In genomic region chr10:99425204-99425603, GRCh38 we compare ENCODE assay signal across 19 cellular contexts. TPM values are rescaled to one million over a fixed set of nuclear protein-coding genes. Genes with fewer than 3 reads are reported as not detected.
DNase-seq lines count a peak whose midpoint lies in the region; ATAC-seq and TF ChIP-seq lines count a peak whose summit lies in the region.
"Had no signal": no experiment of that assay in that cellular context is flagged by ENCODE, and none has a peak within 500 bp of the region (broad histone marks: within the 10 kb centered on the region; RNA-seq: fewer than 3 reads in every experiment).

No MANE protein-coding gene starts in this region.

- no peak for TF ChIP-seq CTCF in neural crest cell (conservative IDR thresholded peaks at IDR 0.05)

- no peaks in the 10 kb centered on the region for H3K27me3 Mint-ChIP-seq in activated T-helper 17 cell treated with anti-CD3 and anti-CD28 coated beads, Interleukin-2, amount 50 U/mL, for 72 hours
- no peaks in the 10 kb centered on the region for H3K27me3 Mint-ChIP-seq in neural crest cell (ENCODE audit: low read depth)
- no peaks in the 10 kb centered on the region for H3K27me3 Mint-ChIP-seq in activated T-cell treated with anti-CD3 and anti-CD28 coated beads, Interleukin-2, amount 50 U/mL, for 4 hours (ENCODE audit: low read depth)

- no peak overlapping the region for H3K4me3 Mint-ChIP-seq in activated T-helper 17 cell treated with anti-CD3 and anti-CD28 coated beads, Interleukin-2, amount 50 U/mL, for 72 hours
- H3K4me3 Mint-ChIP-seq in neural crest cell = peak overlapping the region; percentile 2
- H3K4me3 Mint-ChIP-seq in activated T-cell treated with anti-CD3 and anti-CD28 coated beads, Interleukin-2, amount 50 U/mL, for 4 hours = no peak overlapping the region
- H3K4me3 Mint-ChIP-seq: HFFc6 had no signal

- H3K9me3 Mint-ChIP-seq in activated T-helper 17 cell treated with anti-CD3 and anti-CD28 coated beads, Interleukin-2, amount 50 U/mL, for 72 hours = no peaks in the 10 kb centered on the region
- H3K9me3 Mint-ChIP-seq in neural crest cell = no peaks in the 10 kb centered on the region
- H3K9me3 Mint-ChIP-seq in activated T-cell treated with anti-CD3 and anti-CD28 coated beads, Interleukin-2, amount 50 U/mL, for 4 hours = no peaks in the 10 kb centered on the region
- H3K9me3 Mint-ChIP-seq: HFFc6 had no signal

- peak overlapping the region; percentile 4 for H3K27ac Mint-ChIP-seq in activated T-helper 17 cell treated with anti-CD3 and anti-CD28 coated beads, Interleukin-2, amount 50 U/mL, for 72 hours
- H3K27ac Mint-ChIP-seq in neural crest cell (ENCODE audit: unreplicated experiment) = no peak overlapping the region
- H3K27ac Mint-ChIP-seq: HFFc6 had no signal

- DNase-seq in LHCN-M2 (ENCODE audit: low read depth) (peak; percentile 28), neural crest cell (ENCODE audit: low read depth, low spot score) (no peak)
- no peak for DNase-seq in activated T-cell treated with anti-CD3 and anti-CD28 coated beads, Interleukin-2, amount 50 U/mL, for 4 hours
- DNase-seq: C1 segment of cervical spinal cord, DMS153, GOT3, HFFc6, Kasumi-1, NCI-H1694, NCI-H2029 treated with DMSO at 0.1 percent for 48 hours, NCI-H526 treated with DMSO at 0.1 percent for 48 hours, PC-9 had no signal

- no peak for ATAC-seq in activated T-helper 17 cell treated with anti-CD3 and anti-CD28 coated beads, Interleukin-2, amount 50 U/mL, for 72 hours (replicated peaks)
- no peak for ATAC-seq in GM21576 (IDR thresholded peaks at IDR 0.05; ENCODE audit: unreplicated experiment)
- ATAC-seq in activated T-cell treated with anti-CD3 and anti-CD28 coated beads, Interleukin-2, amount 50 U/mL, for 4 hours = no peak
- ATAC-seq in GM18873 (IDR thresholded peaks at IDR 0.05; ENCODE audit: low FRiP score, unreplicated experiment) = no peak
- ATAC-seq: K562, Right ventricle myocardium inferior had no signal

- peaks cover 18% of the 10 kb centered on the region for H3K4me1 Mint-ChIP-seq in activated T-helper 17 cell treated with anti-CD3 and anti-CD28 coated beads, Interleukin-2, amount 50 U/mL, for 72 hours
- H3K4me1 Mint-ChIP-seq in neural crest cell = peaks cover 9% of the 10 kb centered on the region
- H3K4me1 Mint-ChIP-seq in activated T-cell treated with anti-CD3 and anti-CD28 coated beads, Interleukin-2, amount 50 U/mL, for 4 hours (ENCODE audit: low read depth) = peaks cover 24% of the 10 kb centered on the region

- peaks cover 32% of the 10 kb centered on the region for H3K36me3 Mint-ChIP-seq in activated T-helper 17 cell treated with anti-CD3 and anti-CD28 coated beads, Interleukin-2, amount 50 U/mL, for 72 hours (ENCODE audit: low read depth)
- peaks cover 2% of the 10 kb centered on the region for H3K36me3 Mint-ChIP-seq in neural crest cell (ENCODE audit: low read depth)
- peaks cover 34% of the 10 kb centered on the region for H3K36me3 Mint-ChIP-seq in activated T-cell treated with anti-CD3 and anti-CD28 coated beads, Interleukin-2, amount 50 U/mL, for 4 hours (ENCODE audit: insufficient read depth)

- peak overlapping the region; percentile 19 for H3K27ac ChIP-seq in temporal lobe (ENCODE audit: low read depth, low read length)
- H3K27ac ChIP-seq: PC-9, SJCRH30 had no signal

RNA-seq across cellular contexts. Expression of gene GOT1, which starts 5.2 kb away (rescaled TPM):
- total RNA-seq in LHCN-M2 (2014; rRNA removed) = 20.0 and 22.0 TPM in 2 replicates
- polyA plus RNA-seq in LHCN-M2 (2012) = 27.1 TPM
- total RNA-seq in activated T-helper 17 cell treated with anti-CD3 and anti-CD28 coated beads, Interleukin-2, amount 50 U/mL, for 72 hours = 10 to 100 TPM; 20.1 to 33.9 TPM
- total RNA-seq in neural crest cell = 30.8 and 37.8 TPM in 2 replicates
- total RNA-seq in temporal lobe = 14.5 TPM
- 10 to 100 TPM; 32.0 to 36.0 (median 34.3) TPM for total RNA-seq in activated T-cell treated with anti-CD3 and anti-CD28 coated beads, Interleukin-2, amount 50 U/mL, for 4 hours
